8 cellular contexts compared by ENCODE assay signal in the genomic region with DNA sequence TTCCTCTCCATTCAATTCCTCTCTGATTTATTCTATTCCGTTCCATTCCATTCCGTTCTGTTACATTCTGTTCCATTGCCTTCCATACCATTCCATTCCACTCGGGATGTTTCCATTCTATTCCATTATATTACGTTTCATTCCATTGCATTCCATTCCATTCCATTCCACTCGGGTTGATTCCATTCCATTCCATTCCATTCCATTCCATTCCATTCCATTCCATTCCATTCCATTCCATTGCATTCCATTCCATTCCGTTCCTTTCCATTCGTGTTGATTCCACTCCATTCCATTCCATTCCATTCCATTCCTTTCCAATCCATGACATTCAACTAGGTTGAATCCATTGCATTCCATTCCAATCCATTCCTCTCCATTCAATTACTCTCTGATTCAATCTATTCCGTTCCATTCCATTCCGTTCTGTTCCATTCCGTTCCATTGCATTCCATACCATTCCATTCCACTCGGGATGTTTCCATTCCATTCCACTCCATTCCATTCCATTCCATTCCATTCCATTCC.
DNase-seq lines count a peak whose midpoint lies in the region; ATAC-seq, FAIRE-seq and TF ChIP-seq lines count a peak whose summit lies in the region.
"Not testable (repeated sequence)": the region's sequence is repeated elsewhere in the genome, so short reads cannot be mapped to it uniquely, and the experiment has no call there.

No MANE protein-coding gene starts in this region.

- FAIRE-seq in GM12878 (lab: Jason Lieb, UNC): not testable (repeated sequence)

- not testable (repeated sequence) for H3K79me2 ChIP-seq in DND-41 (ENCODE audit: insufficient read depth, low read length); GM12878 (ENCODE audit: control insufficient read depth, insufficient read depth, low read length); hepatocyte

- not testable (repeated sequence) for H3K9ac ChIP-seq in DND-41 (ENCODE audit: low read depth, low read length); GM12878 (ENCODE audit: control insufficient read depth, insufficient read depth, low read length)

- H4K20me1 ChIP-seq in DND-41 (ENCODE audit: insufficient read depth, low read length); GM12878 (ENCODE audit: control insufficient read depth, insufficient read depth); hepatocyte (ENCODE audit: insufficient read depth, poor library complexity, severe bottlenecking): not testable (repeated sequence)

- 37% methylated on average over 11 of the region's 11 CpGs for WGBS in GM12878 (ENCODE audit: insufficient coverage, insufficient replicate concordance, low lambda C conversion rate, missing lambda C conversion rate)
- WGBS in hepatocyte (ENCODE audit: low lambda C conversion rate, missing lambda C conversion rate): 71% methylated on average over 11 of the region's 11 CpGs

- not testable (repeated sequence) for H2AFZ ChIP-seq in DND-41 (ENCODE audit: low read depth, low read length); GM12878 (ENCODE audit: control insufficient read depth, low read depth, low read length); hepatocyte

- not testable (repeated sequence) for H3K4me1 ChIP-seq in DND-41 (ENCODE audit: insufficient read depth, low read length); GM12878 (ENCODE audit: control insufficient read depth, insufficient read depth, low read length); hepatocyte (ENCODE audit: insufficient read depth)

- SMC1A ChIA-PET in GM12878 (lab: Charles Lee; ENCODE audit: uncharacterized antibody, unreplicated experiment): not testable (repeated sequence)

- H3K27ac ChIP-seq in DND-41 (ENCODE audit: low read length); GM12878 (ENCODE audit: control insufficient read depth, insufficient read depth); hepatocyte: not testable (repeated sequence)

- RAD21 ChIA-PET in GM12878 (lab: Charles Lee; ENCODE audit: unreplicated experiment): not testable (repeated sequence)

- not testable (repeated sequence) for BruUV-seq in GM12878 (replicated peaks; lab: Mats Ljungman, UMichigan)

- not testable (repeated sequence) for H3K4me3 ChIP-seq in DND-41 (ENCODE audit: low read depth in 1 of 2, low read length in 2 of 2); GM12878; hepatocyte

- CTCF ChIA-PET in GM12878 (lab: Yijun Ruan, JAX): not testable (repeated sequence)

- POLR2A ChIA-PET in GM12878 (lab: Charles Lee): not testable (repeated sequence)

- in situ Hi-C loops in GM12878 (cut with MboI): not testable (repeated sequence)

- H3K27me3 ChIP-seq in DND-41 (ENCODE audit: insufficient read depth, low read length, poor library complexity); GM12878 (replicated peaks in 1 of 2; ENCODE audit: control insufficient read depth in 2 of 2, insufficient read depth in 2 of 2, low read length in 1 of 2); hepatocyte: not testable (repeated sequence)

- H3K36me3 ChIP-seq in DND-41 (ENCODE audit: insufficient read depth, low read length); GM12878 (ENCODE audit: control insufficient read depth in 2 of 2, insufficient read depth in 2 of 2, low read length in 1 of 2); hepatocyte (replicated peaks; ENCODE audit: insufficient read depth, low read depth): not testable (repeated sequence)

- TF ChIP-seq RAD21 in GM12878 (IDR thresholded peaks at IDR 0.05; ENCODE audit: insufficient read depth, low read depth, low read length): not testable (repeated sequence)

- not testable (repeated sequence) for TF ChIP-seq POLR2A in GM12878 (IDR thresholded peaks at IDR 0.05; ENCODE audit: low read depth, low read length)

- peak; percentile 44; the same call in 1 of the 3 replicates for ATAC-seq in DND-41 (ENCODE audit: insufficient read depth, low read depth)
- peak; percentile 42 for ATAC-seq in GM19372 (IDR thresholded peaks at IDR 0.05; ENCODE audit: low read depth, unreplicated experiment)
- peak; percentile 40 for ATAC-seq in GM21825 (IDR thresholded peaks at IDR 0.05; ENCODE audit: unreplicated experiment)
- ATAC-seq in HG03039 (IDR thresholded peaks at IDR 0.05; ENCODE audit: unreplicated experiment): peak; percentile 43
- peak; percentile 49 for ATAC-seq in HG03571 (IDR thresholded peaks at IDR 0.05; ENCODE audit: unreplicated experiment)
- ATAC-seq in GM12878: peak; percentile 37; the same call in 1 of the 3 replicates

- intact Hi-C loops in GM12878 (cut with micrococcal nuclease; ENCODE audit: unreplicated experiment): not testable (repeated sequence)

- TF ChIP-seq EP300 in GM12878 (IDR thresholded peaks at IDR 0.05; ENCODE audit: borderline replicate concordance in 1 of 2, control insufficient read depth in 1 of 2, low read depth in 2 of 2, low read length in 2 of 2): not testable (repeated sequence)

- not testable (repeated sequence) for H3K4me2 ChIP-seq in DND-41 (ENCODE audit: insufficient read depth, low read length); GM12878 (ENCODE audit: control insufficient read depth, insufficient read depth); hepatocyte

- H3K9me3 ChIP-seq in DND-41 (ENCODE audit: insufficient read depth, low read length, severe bottlenecking) (peaks cover 36% of the 10 kb centered on the region), GM12878 (replicated peaks; ENCODE audit: control insufficient read depth, insufficient read depth, low read length) (peaks cover 11% of the 10 kb centered on the region; the same call in 2 of the 3 replicates)
- H3K9me3 ChIP-seq in hepatocyte (ENCODE audit: low read depth): not testable (repeated sequence)

- H3K9me2 ChIP-seq in hepatocyte (replicated peaks; ENCODE audit: insufficient read depth): not testable (repeated sequence)

- not testable (repeated sequence) for DNase-seq in DND-41; GM12878 (ENCODE audit: low read depth, low spot score)
- DNase-seq in hepatocyte (ENCODE audit: low spot score): peak; percentile 38
- peak; percentile 60 for DNase-seq in pons (ENCODE audit: low spot score)

- not testable (repeated sequence) for TF ChIP-seq CTCF in DND-41 (IDR thresholded peaks at IDR 0.05; ENCODE audit: borderline replicate concordance, extremely low read depth, low read length, poor library complexity, severe bottlenecking); GM12878 (IDR thresholded peaks at IDR 0.05 in 2 of 3, conservative IDR thresholded peaks at IDR 0.05 in 1 of 3; ENCODE audit: control insufficient read depth in 2 of 3, extremely low read depth in 1 of 3, insufficient read depth in 1 of 3, low read depth in 3 of 3, low read length in 3 of 3); hepatocyte (IDR thresholded peaks at IDR 0.05; ENCODE audit: poor library complexity)
